In the genomic region with DNA sequence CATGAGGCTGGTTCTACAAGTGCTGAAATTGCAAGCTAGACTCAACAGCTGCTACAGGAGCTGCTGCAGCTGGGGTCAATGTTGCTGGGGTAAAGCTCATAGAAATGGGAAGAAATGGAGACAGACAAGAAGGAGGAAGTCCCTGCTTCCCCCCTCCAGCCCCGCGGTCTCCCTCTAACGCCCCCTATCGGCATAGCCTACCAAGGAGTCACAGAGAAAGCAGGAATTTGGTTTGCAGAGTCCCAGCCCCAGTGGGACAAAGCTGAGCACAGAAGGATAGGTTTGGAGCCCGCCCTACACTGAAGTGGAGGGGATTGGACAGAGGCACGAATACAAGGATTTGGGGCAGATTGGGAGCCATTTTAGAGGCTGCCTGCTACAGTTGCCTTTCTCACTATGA, we compare ENCODE assay signal across 12 cellular contexts.
DNase-seq lines count a peak whose midpoint lies in the region; ATAC-seq and TF ChIP-seq lines count a peak whose summit lies in the region.
"Had no signal": no experiment of that assay in that cellular context is flagged by ENCODE, and none has a peak within 500 bp of the region (broad histone marks: within the 10 kb centered on the region; RNA-seq: fewer than 3 reads in every experiment).

No MANE protein-coding gene starts in this region.

- no peaks in the 10 kb centered on the region for H3K36me3 Mint-ChIP-seq in effector memory CD8-positive, alpha-beta T cell (ENCODE audit: insufficient read depth)

- H4K20me1 ChIP-seq in OCI-LY3 (ENCODE audit: insufficient read depth, low read length) = no peaks in the 10 kb centered on the region

- 0 out of 2 replicates have a peak overlapping the region, but pooled peaks have one; percentile 5 for H2AFZ ChIP-seq in OCI-LY3 (ENCODE audit: low read depth, low read length)

- no peak overlapping the region for H3K27ac Mint-ChIP-seq in effector memory CD8-positive, alpha-beta T cell

- H3K27ac ChIP-seq in OCI-LY3 (ENCODE audit: low read length) = no peak overlapping the region
- H3K27ac ChIP-seq: breast epithelium had no signal

- H3K4me1 Mint-ChIP-seq in effector memory CD8-positive, alpha-beta T cell (ENCODE audit: low read depth in 2 of 2) = no peaks in the 10 kb centered on the region

- no peaks in the 10 kb centered on the region for H3K9me3 Mint-ChIP-seq in effector memory CD8-positive, alpha-beta T cell

- peaks cover 14 to 18% of the 10 kb centered on the region in 2 donors for H3K27me3 Mint-ChIP-seq in effector memory CD8-positive, alpha-beta T cell

- no peaks in the 10 kb centered on the region for H3K36me3 ChIP-seq in OCI-LY3 (replicated peaks; ENCODE audit: low read depth, low read length)
- H3K36me3 ChIP-seq: breast epithelium had no signal

- no peak overlapping the region for H3K4me2 ChIP-seq in OCI-LY3 (ENCODE audit: low read length)

- DNase-seq in AG09319 (ENCODE audit: extremely low read depth, low read depth) (no peak), GM13977 (ENCODE audit: low spot score) (no peak), fibroblast of mammary gland (ENCODE audit: low read depth) (no peak), KG1 (lab: John Stamatoyannopoulos, UW) (no peak), NCI-H1694 (lab: John Stamatoyannopoulos, UW) (no peak)
- DNase-seq in effector memory CD8-positive, alpha-beta T cell = no peak
- DNase-seq: small intestine, T-helper 1 cell had no signal

- ATAC-seq in HG03571 (IDR thresholded peaks at IDR 0.05; ENCODE audit: unreplicated experiment) = no peak
- no peak for ATAC-seq in effector memory CD8-positive, alpha-beta T cell (replicated peaks)

- H3K9me3 ChIP-seq in OCI-LY3 (ENCODE audit: insufficient read depth, low read length) = no peaks in the 10 kb centered on the region
- H3K9me3 ChIP-seq: breast epithelium, Caco-2 had no signal

- H3K4me3 Mint-ChIP-seq in effector memory CD8-positive, alpha-beta T cell = no peak overlapping the region

- peak; percentile 3 for TF ChIP-seq CTCF in AG09319 (IDR thresholded peaks at IDR 0.05; ENCODE audit: low read depth, low read length)
- TF ChIP-seq CTCF in GM13977 (IDR thresholded peaks at IDR 0.05; ENCODE audit: extremely low read depth, insufficient read depth, missing control alignments) = peak; percentile 20
- peak; percentile 49 for TF ChIP-seq CTCF in OCI-LY3 (IDR thresholded peaks at IDR 0.05; ENCODE audit: low read depth, low read length)
- TF ChIP-seq CTCF in fibroblast of mammary gland (conservative IDR thresholded peaks at IDR 0.05; ENCODE audit: control insufficient read depth, insufficient read depth, low read depth, low read length) = peak; percentile 40

- in situ Hi-C loops in GM13977 (cut with MboI; ENCODE audit: low pct_unique_long_range_greater_than_20kb, low sequenced_read_pairs, unreplicated experiment) = no loop called here

- H3K27me3 ChIP-seq in OCI-LY3 (ENCODE audit: low read depth, low read length) = no peaks in the 10 kb centered on the region
- H3K27me3 ChIP-seq: breast epithelium had no signal

- H3K4me1 ChIP-seq in OCI-LY3 (ENCODE audit: low read length) = no peaks in the 10 kb centered on the region
- H3K4me1 ChIP-seq: breast epithelium had no signal

- H3K79me2 ChIP-seq in OCI-LY3 (ENCODE audit: low read length) = no peaks in the 10 kb centered on the region

- no peak overlapping the region for H3K4me3 ChIP-seq in OCI-LY3 (ENCODE audit: low read length)
- H3K4me3 ChIP-seq in fibroblast of mammary gland (ENCODE audit: control insufficient read depth, low read depth, low read length) = no peak overlapping the region
- H3K4me3 ChIP-seq: breast epithelium had no signal

- H3K9ac ChIP-seq in OCI-LY3 (ENCODE audit: low read length) = no peak overlapping the region
